8 cellular contexts compared by ENCODE assay signal in the genomic region with DNA sequence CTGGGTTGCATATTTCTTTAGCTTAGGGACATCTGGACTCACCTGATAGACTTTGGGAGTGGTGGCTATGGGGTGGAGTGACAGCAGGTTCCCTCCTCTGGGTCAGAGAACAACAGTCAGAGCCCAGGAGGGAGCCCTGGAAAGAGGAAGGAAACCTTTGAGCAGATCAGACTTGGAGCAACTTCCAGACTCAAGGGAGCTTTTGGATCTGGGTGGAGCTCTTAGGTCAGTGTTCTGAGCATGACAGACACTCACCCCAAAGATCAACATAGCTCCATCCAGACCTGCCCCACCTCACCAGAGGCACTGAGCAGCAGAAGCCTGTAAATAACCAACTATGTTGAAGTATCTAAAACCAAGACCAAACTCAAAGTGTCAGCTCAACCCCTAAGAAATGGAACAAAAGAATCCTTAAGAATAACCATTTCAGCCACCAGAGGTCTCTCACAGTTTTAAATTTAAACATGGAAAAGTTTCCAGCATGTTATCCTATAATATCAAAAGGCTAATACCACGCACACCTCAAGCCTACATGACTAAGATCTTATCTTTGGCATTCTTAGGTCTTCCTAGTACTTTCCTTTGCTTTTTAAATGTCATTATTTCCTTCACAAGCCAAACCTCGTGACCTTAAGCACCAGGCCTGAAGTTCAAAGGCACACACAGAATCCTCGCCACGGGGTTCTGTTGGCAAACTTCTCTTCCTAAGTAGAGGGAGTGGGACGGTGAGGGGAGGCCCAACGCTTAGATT. TPM values are rescaled to one million over a fixed set of nuclear protein-coding genes. Genes with fewer than 3 reads are reported as not detected.
DNase-seq lines count a peak whose midpoint lies in the region; ATAC-seq and TF ChIP-seq lines count a peak whose summit lies in the region.

No MANE protein-coding gene starts in this region.

- no peaks in the 10 kb centered on the region for H3K36me3 ChIP-seq in GM06990 (ENCODE audit: control insufficient read depth, insufficient read depth, low read length)
- no peaks in the 10 kb centered on the region for H3K36me3 ChIP-seq in gastroesophageal sphincter
- H3K36me3 ChIP-seq in sigmoid colon, result no peaks in the 10 kb centered on the region

- POLR2A ChIA-PET in activated CD8-positive, alpha-beta T cell treated with anti-CD3 and anti-CD28 coated beads, Interleukin-2, amount 10 ng/mL, durations not matched to agents 7 days and 5 days (lab: Charles Lee), result interaction anchor here (0.6 kb wide), 1 partner anchor 1203 kb away, joined by 4 read pairs; no protein-coding TSS in a partner anchor

- H3K4me1 ChIP-seq in gastroesophageal sphincter (peaks cover 9 to 62% (median 23%) of the 10 kb centered on the region in 3 donors), sigmoid colon (peaks cover 0 to 50% (median 44%) of the 10 kb centered on the region in 4 donors)

- no peak overlapping the region for H3K4me3 ChIP-seq in GM06990 (replicated peaks; ENCODE audit: low read depth, low read length)
- H3K4me3 ChIP-seq in gastroesophageal sphincter, result no peak overlapping the region
- H3K4me3 ChIP-seq in sigmoid colon, result no peak overlapping the region
- H3K4me3 ChIP-seq in lower leg skin (ENCODE audit: low read depth, poor library complexity, severe bottlenecking), result no peak overlapping the region

- H3K4me3 Mint-ChIP-seq in activated CD8-positive, alpha-beta T cell treated with anti-CD3 and anti-CD28 coated beads, Interleukin-2, amount 10 ng/mL, durations not matched to agents 7 days and 5 days, result no peak overlapping the region
- H3K4me3 Mint-ChIP-seq in activated T-helper 17 cell treated with anti-CD3 and anti-CD28 coated beads, Interleukin-2, amount 50 U/mL, for 72 hours, result no peak overlapping the region

- H3K27me3 ChIP-seq in GM06990 (replicated peaks; ENCODE audit: control insufficient read depth, insufficient read depth, low read length) (no peaks in the 10 kb centered on the region), gastroesophageal sphincter (no peaks in the 10 kb centered on the region), sigmoid colon (no peaks in the 10 kb centered on the region)

- intact Hi-C loops in sigmoid colon (cut with DNase I), result loop anchor here (10.0 kb wide), 1 partner anchor 268 kb away; the partner anchor contains the start of gene HEG1
- intact Hi-C loops in lower leg skin (cut with DNase I; ENCODE audit: low total_unique reads), result no loop called here

- H3K9me3 ChIP-seq in gastroesophageal sphincter, result no peaks in the 10 kb centered on the region
- no peaks in the 10 kb centered on the region for H3K9me3 ChIP-seq in sigmoid colon

- peaks cover 13% of the 10 kb centered on the region for H3K27me3 Mint-ChIP-seq in activated CD8-positive, alpha-beta T cell treated with anti-CD3 and anti-CD28 coated beads, Interleukin-2, amount 10 ng/mL, durations not matched to agents 7 days and 5 days (ENCODE audit: low read depth)
- peaks cover 3% of the 10 kb centered on the region for H3K27me3 Mint-ChIP-seq in activated T-helper 17 cell treated with anti-CD3 and anti-CD28 coated beads, Interleukin-2, amount 50 U/mL, for 72 hours

- peak; percentile 62 for ATAC-seq in SK-N-SH treated with all-trans-retinoic acid at 6 μM for 48 hours
- ATAC-seq in gastroesophageal sphincter, result peak; percentile 34
- ATAC-seq in activated CD8-positive, alpha-beta T cell treated with anti-CD3 and anti-CD28 coated beads, Interleukin-2, amount 10 ng/mL, durations not matched to agents 7 days and 5 days, result no peak
- no peak for ATAC-seq in activated T-helper 17 cell treated with anti-CD3 and anti-CD28 coated beads, Interleukin-2, amount 50 U/mL, for 72 hours (replicated peaks)

- H3K36me3 Mint-ChIP-seq in activated CD8-positive, alpha-beta T cell treated with anti-CD3 and anti-CD28 coated beads, Interleukin-2, amount 10 ng/mL, durations not matched to agents 7 days and 5 days (ENCODE audit: low read depth), result no peaks in the 10 kb centered on the region
- H3K36me3 Mint-ChIP-seq in activated T-helper 17 cell treated with anti-CD3 and anti-CD28 coated beads, Interleukin-2, amount 50 U/mL, for 72 hours (ENCODE audit: low read depth), result no peaks in the 10 kb centered on the region

- DNase-seq in GM06990 (ENCODE audit: extremely low read depth, insufficient read length), result no peak
- DNase-seq in sigmoid colon, result no peak
- DNase-seq in lower leg skin (ENCODE audit: low spot score in 2 of 2), result no peak
- DNase-seq in activated CD8-positive, alpha-beta T cell treated with anti-CD3 and anti-CD28 coated beads, Interleukin-2, amount 10 ng/mL, durations not matched to agents 7 days and 5 days, result no peak
- DNase-seq in stimulated activated naive CD4-positive, alpha-beta T cell treated with Interleukin-2 at 50 U/mL for 16 hours (lab: John Stamatoyannopoulos, UW), result no peak

- peak overlapping the region; percentile 64 to 79 (median 66) for H3K27ac ChIP-seq in gastroesophageal sphincter
- H3K27ac ChIP-seq in sigmoid colon, result peak overlapping the region; percentile 57 to 82 (median 66)

- 34 to 52% methylated on average over 2 to 5 of the region's 6 CpGs for WGBS in gastroesophageal sphincter (ENCODE audit: low coverage in 1 of 2), 2 donors
- 67 to 77% methylated on average over 6 of the region's 6 CpGs for WGBS in sigmoid colon, 2 donors
- 43% methylated on average over 6 of the region's 6 CpGs for WGBS in lower leg skin, 2 donors

- H3K9me3 Mint-ChIP-seq in activated CD8-positive, alpha-beta T cell treated with anti-CD3 and anti-CD28 coated beads, Interleukin-2, amount 10 ng/mL, durations not matched to agents 7 days and 5 days (ENCODE audit: insufficient read depth), result no peaks in the 10 kb centered on the region
- no peaks in the 10 kb centered on the region for H3K9me3 Mint-ChIP-seq in activated T-helper 17 cell treated with anti-CD3 and anti-CD28 coated beads, Interleukin-2, amount 50 U/mL, for 72 hours

- CTCF ChIA-PET in activated CD8-positive, alpha-beta T cell treated with anti-CD3 and anti-CD28 coated beads, Interleukin-2, amount 10 ng/mL, durations not matched to agents 7 days and 5 days (lab: Charles Lee), result interaction anchor here (1.0 to 3.6 kb wide), 7 partner anchors 11 to 116 kb away, joined by 4 to 21 read pairs (median 5); no protein-coding TSS in a partner anchor

- no peak for TF ChIP-seq POLR2A in gastroesophageal sphincter (IDR thresholded peaks at IDR 0.05)
- no peak for TF ChIP-seq POLR2A in sigmoid colon (IDR thresholded peaks at IDR 0.05)
- TF ChIP-seq POLR2A in lower leg skin (IDR thresholded peaks at IDR 0.05), result no peak

- TF ChIP-seq EP300 in gastroesophageal sphincter (IDR thresholded peaks at IDR 0.05) (no peak), sigmoid colon (IDR thresholded peaks at IDR 0.05) (no peak)

- peak; percentile 22 for TF ChIP-seq CTCF in GM06990 (IDR thresholded peaks at IDR 0.05; ENCODE audit: insufficient read depth, low read length, poor library complexity, severe bottlenecking)
- TF ChIP-seq CTCF in gastroesophageal sphincter (IDR thresholded peaks at IDR 0.05), result peak in 3 of 4 experiments; percentile 46 to 61 (median 55)
- TF ChIP-seq CTCF in sigmoid colon (IDR thresholded peaks at IDR 0.05), result peak in 3 of 4 experiments; percentile 34 to 48 (median 39)
- TF ChIP-seq CTCF in lower leg skin (IDR thresholded peaks at IDR 0.05), result no peak

- H3K27ac Mint-ChIP-seq in activated CD8-positive, alpha-beta T cell treated with anti-CD3 and anti-CD28 coated beads, Interleukin-2, amount 10 ng/mL, durations not matched to agents 7 days and 5 days, result no peak overlapping the region
- H3K27ac Mint-ChIP-seq in activated T-helper 17 cell treated with anti-CD3 and anti-CD28 coated beads, Interleukin-2, amount 50 U/mL, for 72 hours, result no peak overlapping the region

- H3K4me1 Mint-ChIP-seq in activated CD8-positive, alpha-beta T cell treated with anti-CD3 and anti-CD28 coated beads, Interleukin-2, amount 10 ng/mL, durations not matched to agents 7 days and 5 days (ENCODE audit: low read depth), result peaks cover 8% of the 10 kb centered on the region
- no peaks in the 10 kb centered on the region for H3K4me1 Mint-ChIP-seq in activated T-helper 17 cell treated with anti-CD3 and anti-CD28 coated beads, Interleukin-2, amount 50 U/mL, for 72 hours

TF ChIP-seq in SK-N-SH treated with all-trans-retinoic acid at 6 μM for 48 hours, 23 proteins besides CTCF, POLR2A, EP300 and RAD21:
- no peak for TF ChIP-seq ZC3H10 (CRISPR knock-in tag; IDR thresholded peaks at IDR 0.05)
- TF ChIP-seq, protein P1, sequence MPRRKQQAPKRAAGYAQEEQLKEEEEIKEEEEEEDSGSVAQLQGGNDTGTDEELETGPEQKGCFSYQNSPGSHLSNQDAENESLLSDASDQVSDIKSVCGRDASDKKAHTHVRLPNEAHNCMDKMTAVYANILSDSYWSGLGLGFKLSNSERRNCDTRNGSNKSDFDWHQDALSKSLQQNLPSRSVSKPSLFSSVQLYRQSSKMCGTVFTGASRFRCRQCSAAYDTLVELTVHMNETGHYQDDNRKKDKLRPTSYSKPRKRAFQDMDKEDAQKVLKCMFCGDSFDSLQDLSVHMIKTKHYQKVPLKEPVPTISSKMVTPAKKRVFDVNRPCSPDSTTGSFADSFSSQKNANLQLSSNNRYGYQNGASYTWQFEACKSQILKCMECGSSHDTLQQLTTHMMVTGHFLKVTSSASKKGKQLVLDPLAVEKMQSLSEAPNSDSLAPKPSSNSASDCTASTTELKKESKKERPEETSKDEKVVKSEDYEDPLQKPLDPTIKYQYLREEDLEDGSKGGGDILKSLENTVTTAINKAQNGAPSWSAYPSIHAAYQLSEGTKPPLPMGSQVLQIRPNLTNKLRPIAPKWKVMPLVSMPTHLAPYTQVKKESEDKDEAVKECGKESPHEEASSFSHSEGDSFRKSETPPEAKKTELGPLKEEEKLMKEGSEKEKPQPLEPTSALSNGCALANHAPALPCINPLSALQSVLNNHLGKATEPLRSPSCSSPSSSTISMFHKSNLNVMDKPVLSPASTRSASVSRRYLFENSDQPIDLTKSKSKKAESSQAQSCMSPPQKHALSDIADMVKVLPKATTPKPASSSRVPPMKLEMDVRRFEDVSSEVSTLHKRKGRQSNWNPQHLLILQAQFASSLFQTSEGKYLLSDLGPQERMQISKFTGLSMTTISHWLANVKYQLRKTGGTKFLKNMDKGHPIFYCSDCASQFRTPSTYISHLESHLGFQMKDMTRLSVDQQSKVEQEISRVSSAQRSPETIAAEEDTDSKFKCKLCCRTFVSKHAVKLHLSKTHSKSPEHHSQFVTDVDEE (CRISPR knock-in tag; IDR thresholded peaks at IDR 0.05), result no peak
- TF ChIP-seq ZFP30 (CRISPR knock-in tag; IDR thresholded peaks at IDR 0.05), result no peak
- no peak for TF ChIP-seq BACH2 (CRISPR knock-in tag; IDR thresholded peaks at IDR 0.05; ENCODE audit: borderline replicate concordance)
- TF ChIP-seq ZNF8 (CRISPR knock-in tag; IDR thresholded peaks at IDR 0.05), result no peak
- TF ChIP-seq TOX (CRISPR knock-in tag; IDR thresholded peaks at IDR 0.05; ENCODE audit: borderline replicate concordance), result no peak
TF ChIP-seq in SK-N-SH treated with all-trans-retinoic acid at 6 μM for 48 hours: peak in this region for 0.

RNA-seq across cellular contexts. Expression of gene UMPS, which starts 56.4 kb away (rescaled TPM):
- total RNA-seq in gastroesophageal sphincter, result 10 to 100 TPM; 18.5 to 24.3 (median 20.7) TPM
- total RNA-seq in sigmoid colon, result 10 to 100 TPM; 16.7 to 22.4 (median 19.8) TPM
- 10 to 100 TPM; 18.0 to 25.1 (median 20.3) TPM for polyA plus RNA-seq in sigmoid colon
- 10 to 100 TPM; 13.4 to 19.9 (median 15.8) TPM for total RNA-seq in lower leg skin
- total RNA-seq in activated CD8-positive, alpha-beta T cell treated with anti-CD3 and anti-CD28 coated beads, Interleukin-2, amount 10 ng/mL, durations not matched to agents 7 days and 5 days, result 10 to 100 TPM; 32.9 to 38.8 TPM
- 10 to 100 TPM; 29.2 to 55.0 TPM for total RNA-seq in activated T-helper 17 cell treated with anti-CD3 and anti-CD28 coated beads, Interleukin-2, amount 50 U/mL, for 72 hours

Comparison
In these comparisons a context has a peak if more than half of its experiments do, and no peak if none do; other contexts are left out.
1. CTCF ChIP-seq: peak in GM06990 (single experiment), gastroesophageal sphincter (3 of 4) and sigmoid colon (3 of 4); none in lower leg skin (0 of 3).
2. ATAC-seq: peak in SK-N-SH treated with all-trans-retinoic acid at 6 μM for 48 hours (single experiment) and gastroesophageal sphincter (single experiment); none in activated CD8-positive, alpha-beta T cell treated with anti-CD3 and anti-CD28 coated beads, Interleukin-2, amount 10 ng/mL, durations not matched to agents 7 days and 5 days (single experiment) and activated T-helper 17 cell treated with anti-CD3 and anti-CD28 coated beads, Interleukin-2, amount 50 U/mL, for 72 hours (single experiment).